ENCODE assay signal across 15 cellular contexts in genomic region chr18:10624-11184, GRCh38. TPM values are rescaled to one million over a fixed set of nuclear protein-coding genes. Genes with fewer than 3 reads are reported as not detected.
"Had no signal": no experiment of that assay in that cellular context is flagged by ENCODE, and none has a peak within 500 bp of the region (broad histone marks: within the 10 kb centered on the region; RNA-seq: fewer than 3 reads in every experiment).

No MANE protein-coding gene starts in this region.

RNA-seq across cellular contexts. Expression of gene TUBB8B, which starts 38.7 kb away (rescaled TPM):
- total RNA-seq: activated naive CD4-positive, alpha-beta T cell treated with anti-CD3 and anti-CD28 coated beads for 36 hours; activated naive CD8-positive, alpha-beta T cell treated with anti-CD3 and anti-CD28 coated beads for 36 hours; astrocyte; chondrocyte; fibroblast of lung; heart left ventricle; kidney epithelial cell; left lung; naive thymus-derived CD8-positive, alpha-beta T cell; neural crest cell; T-cell; T-helper 2 cell treated with Interferon-gamma antibody and Interleukin-4, amounts not matched to agents 100 ng/mL and 5 ng/mL, for 36 hours; temporal lobe; transverse colon had no signal
- polyA plus RNA-seq: heart left ventricle; immature natural killer cell; naive thymus-derived CD8-positive, alpha-beta T cell had no signal
